ENCODE assay signal across 17 cellular contexts in the genomic region with DNA sequence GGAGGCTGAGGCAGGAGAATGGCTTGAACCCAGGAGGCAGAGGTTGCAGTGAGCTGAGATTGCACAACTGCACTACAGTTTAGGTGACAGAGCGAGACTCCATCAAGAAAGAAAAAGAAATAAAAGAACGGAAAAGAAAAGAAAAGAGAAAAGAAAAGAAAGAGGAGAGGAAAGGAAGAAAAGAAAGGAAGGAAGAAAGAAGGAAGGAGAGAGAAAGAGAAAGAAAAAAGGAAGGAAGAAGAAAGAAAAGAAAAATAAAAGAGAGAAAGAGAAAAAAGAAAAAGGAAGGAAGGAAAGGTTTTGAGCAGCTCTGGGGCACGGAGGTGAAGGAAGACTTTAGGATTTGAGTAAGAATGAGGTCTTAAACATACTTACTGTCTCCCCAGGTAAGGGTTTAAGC.
"Had no signal": no experiment of that assay in that cellular context is flagged by ENCODE, and none has a peak within 500 bp of the region (broad histone marks: within the 10 kb centered on the region; RNA-seq: fewer than 3 reads in every experiment).

No MANE protein-coding gene starts in this region.

- H3K27me3 ChIP-seq: colonic mucosa, heart right ventricle, left lung, right lobe of liver had no signal

- DNase-seq: activated B cell treated with CpG ODN at 0.5 μM for 24 hours; activated CD4-positive, alpha-beta memory T cell treated with anti-CD3 and anti-CD28 coated beads, Interleukin-2, amount 10 ng/mL, durations not matched to agents 7 days and 5 days; activated CD4-positive, alpha-beta T cell treated with anti-CD3 and anti-CD28 coated beads for 4 hours; activated CD8-positive, alpha-beta memory T cell treated with anti-CD3 and anti-CD28 coated beads, Interleukin-2, amount 10 ng/mL, durations not matched to agents 7 days and 5 days; activated effector memory CD4-positive, alpha-beta T cell treated with anti-CD3 and anti-CD28 coated beads, Interleukin-2, amount 50 U/mL, for 16 hours; activated naive CD8-positive, alpha-beta T cell treated with anti-CD3 and anti-CD28 coated beads, Interleukin-2, amount 10 ng/mL, durations not matched to agents 7 days and 5 days; colonic mucosa; heart right ventricle; left lung; right lobe of liver; stimulated activated CD4-positive, alpha-beta T cell treated with anti-CD3 and anti-CD28 coated beads, Interleukin-4, amount 100 ng/mL, for 1 hour; T-cell; T-helper 9 cell; trophoblast cell had no signal

- H3K27ac ChIP-seq: colonic mucosa, heart right ventricle, left lung, right lobe of liver had no signal

- H3K4me1 Mint-ChIP-seq: activated CD4-positive, alpha-beta memory T cell treated with anti-CD3 and anti-CD28 coated beads, Interleukin-2, amount 10 ng/mL, durations not matched to agents 7 days and 5 days; activated CD8-positive, alpha-beta memory T cell treated with anti-CD3 and anti-CD28 coated beads, Interleukin-2, amount 10 ng/mL, durations not matched to agents 7 days and 5 days; activated naive CD8-positive, alpha-beta T cell treated with anti-CD3 and anti-CD28 coated beads, Interleukin-2, amount 10 ng/mL, durations not matched to agents 7 days and 5 days; brain; T-cell had no signal

- ATAC-seq: activated CD8-positive, alpha-beta memory T cell treated with anti-CD3 and anti-CD28 coated beads, Interleukin-2, amount 10 ng/mL, durations not matched to agents 7 days and 5 days; left lung; SK-N-SH treated with all-trans-retinoic acid at 6 μM for 48 hours; T-cell had no signal

- H3K27ac Mint-ChIP-seq: activated B cell treated with CpG ODN at 0.5 μM for 24 hours; activated CD4-positive, alpha-beta memory T cell treated with anti-CD3 and anti-CD28 coated beads, Interleukin-2, amount 10 ng/mL, durations not matched to agents 7 days and 5 days; activated CD8-positive, alpha-beta memory T cell treated with anti-CD3 and anti-CD28 coated beads, Interleukin-2, amount 10 ng/mL, durations not matched to agents 7 days and 5 days; activated naive CD8-positive, alpha-beta T cell treated with anti-CD3 and anti-CD28 coated beads, Interleukin-2, amount 10 ng/mL, durations not matched to agents 7 days and 5 days had no signal

- H3K4me1 ChIP-seq: colonic mucosa, heart right ventricle, left lung, right lobe of liver had no signal

- H3K27me3 Mint-ChIP-seq: activated B cell treated with CpG ODN at 0.5 μM for 24 hours; activated CD4-positive, alpha-beta memory T cell treated with anti-CD3 and anti-CD28 coated beads, Interleukin-2, amount 10 ng/mL, durations not matched to agents 7 days and 5 days; activated CD8-positive, alpha-beta memory T cell treated with anti-CD3 and anti-CD28 coated beads, Interleukin-2, amount 10 ng/mL, durations not matched to agents 7 days and 5 days; activated naive CD8-positive, alpha-beta T cell treated with anti-CD3 and anti-CD28 coated beads, Interleukin-2, amount 10 ng/mL, durations not matched to agents 7 days and 5 days; T-cell had no signal

- H3K9me3 Mint-ChIP-seq: activated B cell treated with CpG ODN at 0.5 μM for 24 hours; activated CD4-positive, alpha-beta memory T cell treated with anti-CD3 and anti-CD28 coated beads, Interleukin-2, amount 10 ng/mL, durations not matched to agents 7 days and 5 days; activated naive CD8-positive, alpha-beta T cell treated with anti-CD3 and anti-CD28 coated beads, Interleukin-2, amount 10 ng/mL, durations not matched to agents 7 days and 5 days; brain; T-cell had no signal

- H3K9me3 ChIP-seq: colonic mucosa, heart right ventricle, left lung, right lobe of liver had no signal

- H3K4me3 ChIP-seq: colonic mucosa, heart right ventricle, left lung, right lobe of liver, smooth muscle cell had no signal

- H3K4me2 ChIP-seq: smooth muscle cell had no signal

- H3K4me3 Mint-ChIP-seq: activated B cell treated with CpG ODN at 0.5 μM for 24 hours; activated CD4-positive, alpha-beta memory T cell treated with anti-CD3 and anti-CD28 coated beads, Interleukin-2, amount 10 ng/mL, durations not matched to agents 7 days and 5 days; activated CD8-positive, alpha-beta memory T cell treated with anti-CD3 and anti-CD28 coated beads, Interleukin-2, amount 10 ng/mL, durations not matched to agents 7 days and 5 days; activated naive CD8-positive, alpha-beta T cell treated with anti-CD3 and anti-CD28 coated beads, Interleukin-2, amount 10 ng/mL, durations not matched to agents 7 days and 5 days; brain; T-cell had no signal
